In genomic region chrX:69195197-69195596, GRCh38 we compare ENCODE assay signal across 26 cellular contexts.
"Had no signal": no experiment of that assay in that cellular context is flagged by ENCODE, and none has a peak within 500 bp of the region (broad histone marks: within the 10 kb centered on the region; RNA-seq: fewer than 3 reads in every experiment).

No MANE protein-coding gene starts in this region.

- H3K27ac Mint-ChIP-seq: activated B cell treated with CpG ODN at 0.5 μM for 24 hours; activated CD4-positive, alpha-beta T cell treated with anti-CD3 and anti-CD28 coated beads, Interleukin-2, amount 10 ng/mL, durations not matched to agents 24 days and 14 days; activated CD8-positive, alpha-beta memory T cell treated with anti-CD3 and anti-CD28 coated beads, Interleukin-2, amount 10 ng/mL, durations not matched to agents 7 days and 5 days; activated naive CD8-positive, alpha-beta T cell; activated T-cell treated with anti-CD3 and anti-CD28 coated beads, Interleukin-2, amount 50 U/mL, for 24 hours; T-helper 1 cell treated with Interleukin-12 subunit alpha and Interleukin-12 subunit beta and Interleukin-4 antibody, amounts not matched to agents 30 μg/mL and 1 μg/mL, for 36 hours had no signal

- H3K9me3 Mint-ChIP-seq: activated B cell treated with CpG ODN at 0.5 μM for 24 hours; activated CD4-positive, alpha-beta T cell treated with anti-CD3 and anti-CD28 coated beads, Interleukin-2, amount 10 ng/mL, durations not matched to agents 24 days and 14 days; activated T-cell treated with anti-CD3 and anti-CD28 coated beads, Interleukin-2, amount 50 U/mL, for 24 hours; central memory CD8-positive, alpha-beta T cell; T-helper 1 cell treated with Interleukin-12 subunit alpha and Interleukin-12 subunit beta and Interleukin-4 antibody, amounts not matched to agents 30 μg/mL and 1 μg/mL, for 36 hours had no signal

- H3K27me3 Mint-ChIP-seq: activated B cell treated with CpG ODN at 0.5 μM for 24 hours; activated CD4-positive, alpha-beta T cell treated with anti-CD3 and anti-CD28 coated beads, Interleukin-2, amount 10 ng/mL, durations not matched to agents 24 days and 14 days; activated CD8-positive, alpha-beta memory T cell treated with anti-CD3 and anti-CD28 coated beads, Interleukin-2, amount 10 ng/mL, durations not matched to agents 7 days and 5 days; activated naive CD8-positive, alpha-beta T cell; central memory CD8-positive, alpha-beta T cell had no signal

- H3K4me3 Mint-ChIP-seq: activated B cell treated with CpG ODN at 0.5 μM for 24 hours; activated CD4-positive, alpha-beta T cell treated with anti-CD3 and anti-CD28 coated beads, Interleukin-2, amount 10 ng/mL, durations not matched to agents 24 days and 14 days; activated CD8-positive, alpha-beta memory T cell treated with anti-CD3 and anti-CD28 coated beads, Interleukin-2, amount 10 ng/mL, durations not matched to agents 7 days and 5 days; activated naive CD8-positive, alpha-beta T cell; activated T-cell treated with anti-CD3 and anti-CD28 coated beads, Interleukin-2, amount 50 U/mL, for 24 hours; central memory CD8-positive, alpha-beta T cell; T-helper 1 cell treated with Interleukin-12 subunit alpha and Interleukin-12 subunit beta and Interleukin-4 antibody, amounts not matched to agents 30 μg/mL and 1 μg/mL, for 36 hours had no signal

- ATAC-seq: activated CD8-positive, alpha-beta memory T cell treated with anti-CD3 and anti-CD28 coated beads, Interleukin-2, amount 10 ng/mL, durations not matched to agents 7 days and 5 days; K562; Panc1 had no signal

- H3K4me3 ChIP-seq: K562 had no signal

- H3K36me3 Mint-ChIP-seq: activated CD8-positive, alpha-beta memory T cell treated with anti-CD3 and anti-CD28 coated beads, Interleukin-2, amount 10 ng/mL, durations not matched to agents 7 days and 5 days; activated naive CD8-positive, alpha-beta T cell had no signal

- DNase-seq: activated B cell treated with CpG ODN at 0.5 μM for 24 hours; activated CD4-positive, alpha-beta T cell treated with anti-CD3 and anti-CD28 coated beads for 1 hour; activated CD4-positive, alpha-beta T cell treated with anti-CD3 and anti-CD28 coated beads, Interleukin-2, amount 10 ng/mL, durations not matched to agents 24 days and 14 days; activated CD4-positive, alpha-beta T cell treated with anti-CD3 and anti-CD28 coated beads, Interleukin-2, amount 50 U/mL, for 48 hours; activated CD8-positive, alpha-beta memory T cell treated with anti-CD3 and anti-CD28 coated beads, Interleukin-2, amount 10 ng/mL, durations not matched to agents 7 days and 5 days; activated effector memory CD4-positive, alpha-beta T cell treated with anti-CD3 and anti-CD28 coated beads, Interleukin-2, amount 50 U/mL, for 16 hours; activated naive CD4-positive, alpha-beta T cell treated with Interleukin-2 at 50 U/mL for 16 hours; activated T-cell treated with anti-CD3 and anti-CD28 coated beads, Interleukin-2, amount 50 U/mL, for 24 hours; Karpas-422; MM.1S; NCI-H1105; NCI-H1436; NCI-H1694 treated with DMSO at 0.1 percent for 48 hours; NCI-H2029 treated with DMSO at 0.1 percent for 48 hours; NCI-H345; NCI-H510A; NCI-H526 treated with DMSO at 0.1 percent for 48 hours; NCI-H82; RPMI8226; T-helper 9 cell had no signal

- FAIRE-seq: K562, TTC549 had no signal

- H3K4me1 Mint-ChIP-seq: activated B cell treated with CpG ODN at 0.5 μM for 24 hours; activated CD4-positive, alpha-beta T cell treated with anti-CD3 and anti-CD28 coated beads, Interleukin-2, amount 10 ng/mL, durations not matched to agents 24 days and 14 days; activated CD8-positive, alpha-beta memory T cell treated with anti-CD3 and anti-CD28 coated beads, Interleukin-2, amount 10 ng/mL, durations not matched to agents 7 days and 5 days; central memory CD8-positive, alpha-beta T cell had no signal
